ENCODE assay signal across 1 cellular context in the genomic region with DNA sequence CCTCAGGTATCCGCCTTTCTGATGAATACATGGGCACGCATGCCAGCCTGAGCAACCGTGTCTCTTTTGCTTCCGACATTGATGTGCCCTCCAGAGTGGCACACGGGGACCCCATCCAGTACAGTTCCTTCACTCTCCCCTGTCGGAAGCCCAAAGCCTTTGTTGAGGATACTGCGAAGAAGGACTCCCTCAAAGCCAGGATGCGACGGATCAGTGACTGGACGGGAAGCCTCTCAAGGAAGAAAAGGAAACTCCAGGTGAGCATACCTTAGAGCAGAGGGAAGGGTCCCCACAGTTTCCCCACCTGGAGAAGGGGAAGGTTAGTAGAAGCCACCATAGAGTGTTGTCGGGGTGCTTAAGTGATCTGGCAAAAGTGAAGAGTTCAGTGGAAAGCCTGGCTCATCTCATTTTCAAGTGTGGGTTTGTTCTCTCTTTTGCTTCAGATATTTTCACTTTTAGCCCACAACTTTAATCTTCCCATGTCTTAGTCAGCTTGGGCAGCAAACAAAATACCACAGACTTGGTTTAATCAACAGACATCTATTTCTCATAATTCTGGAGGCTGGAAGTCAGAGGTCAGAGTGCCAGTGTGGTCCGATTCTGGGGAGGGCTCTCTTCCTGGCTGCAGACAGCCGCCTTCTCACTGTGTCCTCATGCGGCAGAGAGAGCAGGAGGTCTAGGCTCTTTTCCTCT.
TF ChIP-seq lines count a peak whose summit lies in the region.

No MANE protein-coding gene starts in this region.

TF ChIP-seq in GM23338, 12 proteins besides CTCF, POLR2A, EP300 and RAD21 (continued from another document):
- TF ChIP-seq, protein P1, sequence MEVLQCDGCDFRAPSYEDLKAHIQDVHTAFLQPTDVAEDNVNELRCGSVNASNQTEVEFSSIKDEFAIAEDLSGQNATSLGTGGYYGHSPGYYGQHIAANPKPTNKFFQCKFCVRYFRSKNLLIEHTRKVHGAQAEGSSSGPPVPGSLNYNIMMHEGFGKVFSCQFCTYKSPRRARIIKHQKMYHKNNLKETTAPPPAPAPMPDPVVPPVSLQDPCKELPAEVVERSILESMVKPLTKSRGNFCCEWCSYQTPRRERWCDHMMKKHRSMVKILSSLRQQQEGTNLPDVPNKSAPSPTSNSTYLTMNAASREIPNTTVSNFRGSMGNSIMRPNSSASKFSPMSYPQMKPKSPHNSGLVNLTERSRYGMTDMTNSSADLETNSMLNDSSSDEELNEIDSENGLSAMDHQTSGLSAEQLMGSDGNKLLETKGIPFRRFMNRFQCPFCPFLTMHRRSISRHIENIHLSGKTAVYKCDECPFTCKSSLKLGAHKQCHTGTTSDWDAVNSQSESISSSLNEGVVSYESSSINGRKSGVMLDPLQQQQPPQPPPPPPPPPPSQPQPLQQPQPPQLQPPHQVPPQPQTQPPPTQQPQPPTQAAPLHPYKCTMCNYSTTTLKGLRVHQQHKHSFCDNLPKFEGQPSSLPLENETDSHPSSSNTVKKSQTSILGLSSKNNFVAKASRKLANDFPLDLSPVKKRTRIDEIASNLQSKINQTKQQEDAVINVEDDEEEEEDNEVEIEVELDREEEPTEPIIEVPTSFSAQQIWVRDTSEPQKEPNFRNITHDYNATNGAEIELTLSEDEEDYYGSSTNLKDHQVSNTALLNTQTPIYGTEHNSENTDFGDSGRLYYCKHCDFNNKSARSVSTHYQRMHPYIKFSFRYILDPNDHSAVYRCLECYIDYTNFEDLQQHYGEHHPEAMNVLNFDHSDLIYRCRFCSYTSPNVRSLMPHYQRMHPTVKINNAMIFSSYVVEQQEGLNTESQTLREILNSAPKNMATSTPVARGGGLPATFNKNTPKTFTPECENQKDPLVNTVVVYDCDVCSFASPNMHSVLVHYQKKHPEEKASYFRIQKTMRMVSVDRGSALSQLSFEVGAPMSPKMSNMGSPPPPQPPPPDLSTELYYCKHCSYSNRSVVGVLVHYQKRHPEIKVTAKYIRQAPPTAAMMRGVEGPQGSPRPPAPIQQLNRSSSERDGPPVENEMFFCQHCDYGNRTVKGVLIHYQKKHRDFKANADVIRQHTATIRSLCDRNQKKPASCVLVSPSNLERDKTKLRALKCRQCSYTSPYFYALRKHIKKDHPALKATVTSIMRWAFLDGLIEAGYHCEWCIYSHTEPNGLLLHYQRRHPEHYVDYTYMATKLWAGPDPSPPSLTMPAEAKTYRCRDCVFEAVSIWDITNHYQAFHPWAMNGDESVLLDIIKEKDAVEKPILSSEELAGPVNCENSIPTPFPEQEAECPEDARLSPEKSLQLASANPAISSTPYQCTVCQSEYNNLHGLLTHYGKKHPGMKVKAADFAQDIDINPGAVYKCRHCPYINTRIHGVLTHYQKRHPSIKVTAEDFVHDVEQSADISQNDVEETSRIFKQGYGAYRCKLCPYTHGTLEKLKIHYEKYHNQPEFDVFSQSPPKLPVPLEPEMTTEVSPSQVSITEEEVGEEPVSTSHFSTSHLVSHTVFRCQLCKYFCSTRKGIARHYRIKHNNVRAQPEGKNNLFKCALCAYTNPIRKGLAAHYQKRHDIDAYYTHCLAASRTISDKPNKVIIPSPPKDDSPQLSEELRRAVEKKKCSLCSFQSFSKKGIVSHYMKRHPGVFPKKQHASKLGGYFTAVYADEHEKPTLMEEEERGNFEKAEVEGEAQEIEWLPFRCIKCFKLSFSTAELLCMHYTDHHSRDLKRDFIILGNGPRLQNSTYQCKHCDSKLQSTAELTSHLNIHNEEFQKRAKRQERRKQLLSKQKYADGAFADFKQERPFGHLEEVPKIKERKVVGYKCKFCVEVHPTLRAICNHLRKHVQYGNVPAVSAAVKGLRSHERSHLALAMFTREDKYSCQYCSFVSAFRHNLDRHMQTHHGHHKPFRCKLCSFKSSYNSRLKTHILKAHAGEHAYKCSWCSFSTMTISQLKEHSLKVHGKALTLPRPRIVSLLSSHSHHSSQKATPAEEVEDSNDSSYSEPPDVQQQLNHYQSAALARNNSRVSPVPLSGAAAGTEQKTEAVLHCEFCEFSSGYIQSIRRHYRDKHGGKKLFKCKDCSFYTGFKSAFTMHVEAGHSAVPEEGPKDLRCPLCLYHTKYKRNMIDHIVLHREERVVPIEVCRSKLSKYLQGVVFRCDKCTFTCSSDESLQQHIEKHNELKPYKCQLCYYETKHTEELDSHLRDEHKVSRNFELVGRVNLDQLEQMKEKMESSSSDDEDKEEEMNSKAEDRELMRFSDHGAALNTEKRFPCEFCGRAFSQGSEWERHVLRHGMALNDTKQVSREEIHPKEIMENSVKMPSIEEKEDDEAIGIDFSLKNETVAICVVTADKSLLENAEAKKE (CRISPR knock-in tag; IDR thresholded peaks at IDR 0.05): no peak
- TF ChIP-seq, protein P2, sequence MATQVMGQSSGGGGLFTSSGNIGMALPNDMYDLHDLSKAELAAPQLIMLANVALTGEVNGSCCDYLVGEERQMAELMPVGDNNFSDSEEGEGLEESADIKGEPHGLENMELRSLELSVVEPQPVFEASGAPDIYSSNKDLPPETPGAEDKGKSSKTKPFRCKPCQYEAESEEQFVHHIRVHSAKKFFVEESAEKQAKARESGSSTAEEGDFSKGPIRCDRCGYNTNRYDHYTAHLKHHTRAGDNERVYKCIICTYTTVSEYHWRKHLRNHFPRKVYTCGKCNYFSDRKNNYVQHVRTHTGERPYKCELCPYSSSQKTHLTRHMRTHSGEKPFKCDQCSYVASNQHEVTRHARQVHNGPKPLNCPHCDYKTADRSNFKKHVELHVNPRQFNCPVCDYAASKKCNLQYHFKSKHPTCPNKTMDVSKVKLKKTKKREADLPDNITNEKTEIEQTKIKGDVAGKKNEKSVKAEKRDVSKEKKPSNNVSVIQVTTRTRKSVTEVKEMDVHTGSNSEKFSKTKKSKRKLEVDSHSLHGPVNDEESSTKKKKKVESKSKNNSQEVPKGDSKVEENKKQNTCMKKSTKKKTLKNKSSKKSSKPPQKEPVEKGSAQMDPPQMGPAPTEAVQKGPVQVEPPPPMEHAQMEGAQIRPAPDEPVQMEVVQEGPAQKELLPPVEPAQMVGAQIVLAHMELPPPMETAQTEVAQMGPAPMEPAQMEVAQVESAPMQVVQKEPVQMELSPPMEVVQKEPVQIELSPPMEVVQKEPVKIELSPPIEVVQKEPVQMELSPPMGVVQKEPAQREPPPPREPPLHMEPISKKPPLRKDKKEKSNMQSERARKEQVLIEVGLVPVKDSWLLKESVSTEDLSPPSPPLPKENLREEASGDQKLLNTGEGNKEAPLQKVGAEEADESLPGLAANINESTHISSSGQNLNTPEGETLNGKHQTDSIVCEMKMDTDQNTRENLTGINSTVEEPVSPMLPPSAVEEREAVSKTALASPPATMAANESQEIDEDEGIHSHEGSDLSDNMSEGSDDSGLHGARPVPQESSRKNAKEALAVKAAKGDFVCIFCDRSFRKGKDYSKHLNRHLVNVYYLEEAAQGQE (IDR thresholded peaks at IDR 0.05; ENCODE audit: unreplicated experiment): no peak
- TF ChIP-seq NANOG (IDR thresholded peaks at IDR 0.05; ENCODE audit: borderline replicate concordance) (no peak), POLR2AphosphoS5 (IDR thresholded peaks at IDR 0.05; ENCODE audit: low read depth) (no peak), JUNB (IDR thresholded peaks at IDR 0.05; ENCODE audit: unreplicated experiment) (no peak), CREB1 (CRISPR knock-in tag; IDR thresholded peaks at IDR 0.05; ENCODE audit: low read depth) (no peak), STAT1 (IDR thresholded peaks at IDR 0.05; ENCODE audit: unreplicated experiment) (no peak)
